Comparison of ENCODE assay signal across 21 cellular contexts in genomic region chr6:52391599-52391998, GRCh38. TPM values are rescaled to one million over a fixed set of nuclear protein-coding genes. Genes with fewer than 3 reads are reported as not detected.
A peak's percentile ranks its signal among the peaks of the same experiment; 100 is the strongest.
DNase-seq lines count a peak whose midpoint lies in the region; ATAC-seq, FAIRE-seq and TF ChIP-seq lines count a peak whose summit lies in the region.
"Had no signal": no experiment of that assay in that cellular context is flagged by ENCODE, and none has a peak within 500 bp of the region (broad histone marks: within the 10 kb centered on the region; RNA-seq: fewer than 3 reads in every experiment).

No MANE protein-coding gene starts in this region.

- BruUV-seq in GM12878 (replicated peaks; lab: Mats Ljungman, UMichigan) = no TSS peak

- TF ChIP-seq POLR2A in GM12878 (IDR thresholded peaks at IDR 0.05; ENCODE audit: low read depth, low read length) = no peak

- peak overlapping the region; percentile 60 for H3K9ac ChIP-seq in Loucy (ENCODE audit: low read depth, low read length, poor library complexity, severe bottlenecking)
- no peak overlapping the region for H3K9ac ChIP-seq in GM12878 (ENCODE audit: control insufficient read depth, insufficient read depth, low read length)

- TF ChIP-seq EP300 in GM12878 (IDR thresholded peaks at IDR 0.05; ENCODE audit: borderline replicate concordance in 1 of 2, control insufficient read depth in 1 of 2, low read depth in 2 of 2, low read length in 2 of 2) = no peak

- H3K4me1 ChIP-seq in CD4-positive, alpha-beta memory T cell (ENCODE audit: insufficient read depth, low read length) = peaks cover 90% of the 10 kb centered on the region
- peaks cover 61% of the 10 kb centered on the region for H3K4me1 ChIP-seq in Loucy (ENCODE audit: insufficient read depth, low read length, poor library complexity, severe bottlenecking)
- H3K4me1 ChIP-seq in GM12878 (ENCODE audit: control insufficient read depth, insufficient read depth, low read length) = peaks cover 67% of the 10 kb centered on the region

- peak overlapping the region in 4 of 8 donors; percentile 11 to 92 (median 36) for H3K4me3 Mint-ChIP-seq in CD4-positive, alpha-beta memory T cell
- H3K4me3 Mint-ChIP-seq: GM23338 had no signal

- TF ChIP-seq CTCF in Loucy (conservative IDR thresholded peaks at IDR 0.05; ENCODE audit: low read length) (no peak), GM12878 (IDR thresholded peaks at IDR 0.05 in 2 of 3, conservative IDR thresholded peaks at IDR 0.05 in 1 of 3; ENCODE audit: control insufficient read depth in 2 of 3, extremely low read depth in 1 of 3, insufficient read depth in 1 of 3, low read depth in 3 of 3, low read length in 3 of 3) (no peak), WERI-Rb-1 (IDR thresholded peaks at IDR 0.05; ENCODE audit: low read depth, low read length) (no peak)

- H3K4me1 Mint-ChIP-seq in CD4-positive, alpha-beta memory T cell = peaks cover 65 to 94% (median 79%) of the 10 kb centered on the region in 4 donors

- SMC1A ChIA-PET in GM12878 (lab: Charles Lee; ENCODE audit: uncharacterized antibody, unreplicated experiment) = interaction anchor here (0.9 to 9.3 kb wide), 19 partner anchors 7 to 276 kb away, joined by 3 to 156 read pairs (median 18); partner anchors contain the start of genes EFHC1, MCM3 and PAQR8

- no peak for FAIRE-seq in GM12878 (lab: Jason Lieb, UNC)
- FAIRE-seq: HTR-8/SVneo had no signal

- RAD21 ChIA-PET in GM12878 (lab: Charles Lee; ENCODE audit: unreplicated experiment) = interaction anchor here (0.8 to 7.0 kb wide), 7 partner anchors 8 to 107 kb away, joined by 3 to 112 read pairs (median 49); partner anchors contain the start of genes MCM3 and PAQR8

- TF ChIP-seq RAD21 in GM12878 (IDR thresholded peaks at IDR 0.05; ENCODE audit: insufficient read depth, low read depth, low read length) = no peak

- H3K4me2 ChIP-seq in Loucy (ENCODE audit: low read depth, low read length, poor library complexity, severe bottlenecking) = peak overlapping the region; percentile 92
- H3K4me2 ChIP-seq in GM12878 (ENCODE audit: control insufficient read depth, insufficient read depth) = 0 out of 2 replicates have a peak overlapping the region, but pooled peaks have one; percentile 17
- H3K4me2 ChIP-seq: GM23338, hepatocyte had no signal

- H3K79me2 ChIP-seq in Loucy (ENCODE audit: insufficient read depth, low read length) (no peaks in the 10 kb centered on the region), GM12878 (ENCODE audit: control insufficient read depth, insufficient read depth, low read length) (peaks cover 10% of the 10 kb centered on the region)

- no peak overlapping the region for H3K4me3 ChIP-seq in CD4-positive, alpha-beta memory T cell (ENCODE audit: low read length in 2 of 2)
- H3K4me3 ChIP-seq in Loucy (ENCODE audit: low read length, poor library complexity, severe bottlenecking) = no peak overlapping the region
- no peak overlapping the region for H3K4me3 ChIP-seq in GM12878
- no peak overlapping the region for H3K4me3 ChIP-seq in WERI-Rb-1 (ENCODE audit: low read depth, low read length)
- H3K4me3 ChIP-seq: GM23338, hepatocyte, lower lobe of right lung, PC-9, right lobe of liver, SJCRH30, tibial nerve had no signal

- H4K20me1 ChIP-seq in Loucy (ENCODE audit: insufficient read depth, low read length, poor library complexity, severe bottlenecking) (no peaks in the 10 kb centered on the region), GM12878 (ENCODE audit: control insufficient read depth, insufficient read depth) (no peaks in the 10 kb centered on the region)

- no peaks in the 10 kb centered on the region for H3K36me3 ChIP-seq in CD4-positive, alpha-beta memory T cell (ENCODE audit: insufficient read depth, low read length)
- H3K36me3 ChIP-seq in Loucy (ENCODE audit: insufficient read depth, low read length) (no peaks in the 10 kb centered on the region), GM12878 (ENCODE audit: control insufficient read depth in 2 of 2, insufficient read depth in 2 of 2, low read length in 1 of 2) (no peaks in the 10 kb centered on the region), WERI-Rb-1 (no peaks in the 10 kb centered on the region)
- H3K36me3 ChIP-seq: lower lobe of right lung, right lobe of liver, SJCRH30 had no signal

- CTCF ChIA-PET in CD4-positive, alpha-beta memory T cell (lab: Charles Lee; ENCODE audit: partially characterized antibody) = interaction anchor here (0.7 to 7.5 kb wide), 9 partner anchors 10 to 262 kb away, joined by 3 to 150 read pairs (median 15); partner anchors contain the start of genes MCM3 and PAQR8
- CTCF ChIA-PET in GM12878 (lab: Yijun Ruan, JAX) = interaction anchor here (0.7 to 7.7 kb wide), 15 partner anchors 8 to 128 kb away, joined by 3 to 85 read pairs (median 5); partner anchors contain the start of genes MCM3 and PAQR8

- intact Hi-C loops in CD4-positive, alpha-beta memory T cell (cut with micrococcal nuclease) = loop anchor here (2.0 to 10.0 kb wide), 3 partner anchors 107 to 943 kb away; partner anchors contain the start of genes GSTA4 and MCM3
- intact Hi-C loops in GM12878 (cut with micrococcal nuclease; ENCODE audit: unreplicated experiment) = loop anchor here (2.0 kb wide), 1 partner anchor 87 kb away; no protein-coding TSS in a partner anchor

- no peaks in the 10 kb centered on the region for H3K9me3 ChIP-seq in CD4-positive, alpha-beta memory T cell (ENCODE audit: control insufficient read depth in 1 of 2, low read length in 2 of 2)
- peaks cover 6% of the 10 kb centered on the region; the same call in 1 of the 2 replicates for H3K9me3 ChIP-seq in Loucy (ENCODE audit: insufficient read depth, low read depth, low read length)
- H3K9me3 ChIP-seq in GM12878 (replicated peaks; ENCODE audit: control insufficient read depth, insufficient read depth, low read length) = peaks cover 3% of the 10 kb centered on the region
- H3K9me3 ChIP-seq in WERI-Rb-1 (ENCODE audit: severe bottlenecking) = peaks cover 9% of the 10 kb centered on the region
- H3K9me3 ChIP-seq: lower lobe of right lung, right lobe of liver, SJCRH30 had no signal

- H3K9me2 ChIP-seq in Loucy (replicated peaks; ENCODE audit: low read depth, low read length) = no peaks in the 10 kb centered on the region

- peaks cover 8% of the 10 kb centered on the region for H3F3A ChIP-seq in Loucy (ENCODE audit: low read depth)

- in situ Hi-C loops in GM12878 (cut with MboI) = loop anchor here (5.0 kb wide), 2 partner anchors 89 to 229 kb away; no protein-coding TSS in a partner anchor

- H3K27ac Mint-ChIP-seq in CD4-positive, alpha-beta memory T cell = peak overlapping the region; percentile 85 to 98 (median 95)
- H3K27ac Mint-ChIP-seq: GM23338 had no signal

- WGBS in GM12878 (ENCODE audit: insufficient coverage, insufficient replicate concordance, low lambda C conversion rate, missing lambda C conversion rate) = 100% methylated on average over 1 of the region's 1 CpG

- peaks cover 6 to 9% of the 10 kb centered on the region in 2 donors for H3K36me3 Mint-ChIP-seq in CD4-positive, alpha-beta memory T cell

- no peak for DNase-seq in CD4-positive, alpha-beta memory T cell
- no peak for DNase-seq in GM12878 (ENCODE audit: low read depth, low spot score)
- peak; percentile 72 for DNase-seq in medulla oblongata (ENCODE audit: extremely low spot score)
- DNase-seq in NCI-H2171 (lab: John Stamatoyannopoulos, UW) = no peak
- no peak for DNase-seq in AG20443 (ENCODE audit: low spot score)
- DNase-seq in WERI-Rb-1 = no peak
- no peak for DNase-seq in NCI-H524 treated with DMSO at 0.1 percent for 48 hours (lab: John Stamatoyannopoulos, UW)
- DNase-seq: activated effector memory CD4-positive, alpha-beta T cell treated with anti-CD3 and anti-CD28 coated beads, Interleukin-2, amount 50 U/mL, for 16 hours; cortex of kidney; islet precursor cell; lower lobe of right lung; NCI-H774; PC-9; right lobe of liver; SJCRH30 had no signal

- POLR2A ChIA-PET in CD4-positive, alpha-beta memory T cell (lab: Charles Lee; ENCODE audit: partially characterized antibody) = interaction anchor here (0.8 to 8.7 kb wide), 9 partner anchors 7 to 106 kb away, joined by 3 to 176 read pairs (median 24); partner anchors contain the start of genes EFHC1, MCM3 and PAQR8
- POLR2A ChIA-PET in GM12878 (lab: Charles Lee) = interaction anchor here (1.0 to 7.0 kb wide), 11 partner anchors 15 to 273 kb away, joined by 3 to 74 read pairs (median 7); partner anchors contain the start of genes MCM3 and PAQR8

- no peak for ATAC-seq in GM12878
- ATAC-seq: activated CD4-positive, CD25-positive, alpha-beta regulatory T cell treated with anti-CD3 and anti-CD28 coated beads, Interleukin-2, amount 50 U/mL, for 24 hours; GM23338; lower lobe of right lung; right lobe of liver had no signal

- H3K27me3 ChIP-seq in CD4-positive, alpha-beta memory T cell (ENCODE audit: insufficient read depth, low read length) = no peaks in the 10 kb centered on the region
- H3K27me3 ChIP-seq in Loucy (ENCODE audit: insufficient read depth, low read length, poor library complexity, severe bottlenecking) (no peaks in the 10 kb centered on the region), GM12878 (replicated peaks in 1 of 2; ENCODE audit: control insufficient read depth in 2 of 2, insufficient read depth in 2 of 2, low read length in 1 of 2) (no peaks in the 10 kb centered on the region), WERI-Rb-1 (ENCODE audit: insufficient read depth, low read depth, severe bottlenecking) (no peaks in the 10 kb centered on the region)
- H3K27me3 ChIP-seq: hepatocyte, right lobe of liver, SJCRH30, tibial nerve had no signal

- peak overlapping the region; percentile 23 for H3K27ac ChIP-seq in CD4-positive, alpha-beta memory T cell (ENCODE audit: low read depth, low read length)
- H3K27ac ChIP-seq in GM12878 (ENCODE audit: control insufficient read depth, insufficient read depth) (peak overlapping the region; percentile 94), WERI-Rb-1 (no peak overlapping the region)
- H3K27ac ChIP-seq: lower lobe of right lung, PC-9, right lobe of liver, SJCRH30 had no signal

- H3K27me3 Mint-ChIP-seq in CD4-positive, alpha-beta memory T cell = no peaks in the 10 kb centered on the region

- H2AFZ ChIP-seq in Loucy (ENCODE audit: low read length) (no peak overlapping the region), GM12878 (ENCODE audit: control insufficient read depth, low read depth, low read length) (no peak overlapping the region)
- H2AFZ ChIP-seq: GM23338, hepatocyte, PC-9 had no signal

- peaks cover 0 to 4% (median 0%) of the 10 kb centered on the region in 8 donors for H3K9me3 Mint-ChIP-seq in CD4-positive, alpha-beta memory T cell

RNA-seq across cellular contexts. Expression of gene EFHC1, which starts 28.5 kb away (rescaled TPM):
- 10 to 100 TPM in 1 of 2 experiments, 1 to 10 TPM in 1; 6.4 to 10.4 TPM for total RNA-seq in CD4-positive, alpha-beta memory T cell
- 1 to 10 TPM; 1.5 to 1.8 TPM for polyA plus RNA-seq in CD4-positive, alpha-beta memory T cell
- 36.3 and 38.8 TPM in 2 replicates for total RNA-seq in GM12878 (2013; cell fraction: nucleolus; rRNA removed)
- total RNA-seq in GM12878 (2014; rRNA removed) (5.9 and 6.7 TPM in 2 replicates), GM12878 (2014; rRNA removed; fragmentation: Illumina TruSeq; extraction: Trizol) (7.7 TPM in 2 replicates), GM12878 (2021) (5.2 and 5.5 TPM in 2 replicates)
- 4.0 TPM for polyA plus RNA-seq in GM12878 (2011; ENCODE audit: low read depth)
- polyA plus RNA-seq in GM12878 (2011; rRNA removed) (14.5 and 16.8 TPM in 2 replicates), GM12878 (2014; fragmentation: Illumina TruSeq; extraction: Trizol) (8.5 and 8.6 TPM in 2 replicates), GM12878 (2014; fragmentation: Nextera tagmentation; extraction: Ambion mirVana) (1 to 10 TPM; 9.0 to 9.1 TPM), GM12878 (2014; rRNA removed) (7.1 and 8.7 TPM in 2 replicates), GM12878 (2016; fragmentation: Nextera tagmentation; extraction: Ambion mirVana) (10 to 100 TPM; 11.8 to 13.5 TPM)
- 4.1 and 5.7 TPM in 2 replicates for polyA plus RNA-seq in GM12878 (2011; cell fraction: cytosol; rRNA removed)
- 56.8 and 68.9 TPM in 2 replicates for polyA plus RNA-seq in GM12878 (2011; cell fraction: nucleus; rRNA removed)
- 8.8 and 12.1 TPM in 2 replicates for polyA plus RNA-seq in GM12878 (2012)
- 5.9 and 8.0 TPM in 2 replicates for polyA minus RNA-seq in GM12878 (2011; rRNA and poly(A)+ RNA removed)
- 1.2 and 1.9 TPM in 2 replicates for polyA minus RNA-seq in GM12878 (2011; cell fraction: cytosol; rRNA and poly(A)+ RNA removed)
- 13.3 and 16.4 TPM in 2 replicates for polyA minus RNA-seq in GM12878 (2011; cell fraction: nucleus; rRNA and poly(A)+ RNA removed)

RNA-seq across cellular contexts. Expression of gene PAQR8, which starts 29.6 kb away (rescaled TPM):
- total RNA-seq in CD4-positive, alpha-beta memory T cell = 10 to 100 TPM; 36.4 to 40.9 TPM
- polyA plus RNA-seq in CD4-positive, alpha-beta memory T cell = 10 to 100 TPM; 14.5 to 30.3 TPM
- 33.5 and 35.7 TPM in 2 replicates for total RNA-seq in GM12878 (2013; cell fraction: nucleolus; rRNA removed)
- 13.5 and 16.2 TPM in 2 replicates for total RNA-seq in GM12878 (2014; rRNA removed)
- total RNA-seq in GM12878 (2014; rRNA removed; fragmentation: Illumina TruSeq; extraction: Trizol) = 11.8 and 12.9 TPM in 2 replicates
- 20.0 and 22.8 TPM in 2 replicates for total RNA-seq in GM12878 (2021)
- 2.6 TPM for polyA plus RNA-seq in GM12878 (2011; ENCODE audit: low read depth)
- polyA plus RNA-seq in GM12878 (2011; rRNA removed) = 21.7 and 22.4 TPM in 2 replicates
- 19.5 and 20.7 TPM in 2 replicates for polyA plus RNA-seq in GM12878 (2011; cell fraction: cytosol; rRNA removed)
- 12.5 and 13.5 TPM in 2 replicates for polyA plus RNA-seq in GM12878 (2011; cell fraction: nucleus; rRNA removed)
- 3.7 and 8.8 TPM in 2 replicates for polyA plus RNA-seq in GM12878 (2012)
- 14.5 and 16.2 TPM in 2 replicates for polyA plus RNA-seq in GM12878 (2014; fragmentation: Illumina TruSeq; extraction: Trizol)
- 1 to 10 TPM; 3.9 to 4.7 TPM for polyA plus RNA-seq in GM12878 (2014; fragmentation: Nextera tagmentation; extraction: Ambion mirVana)
- polyA plus RNA-seq in GM12878 (2014; rRNA removed) = 11.6 and 14.6 TPM in 2 replicates
- 10 to 100 TPM; 19.6 to 20.2 TPM for polyA plus RNA-seq in GM12878 (2016; fragmentation: Nextera tagmentation; extraction: Ambion mirVana)
- 29.6 and 30.2 TPM in 2 replicates for polyA minus RNA-seq in GM12878 (2011; rRNA and poly(A)+ RNA removed)
- 8.7 and 11.2 TPM in 2 replicates for polyA minus RNA-seq in GM12878 (2011; cell fraction: cytosol; rRNA and poly(A)+ RNA removed)
- 8.7 and 13.9 TPM in 2 replicates for polyA minus RNA-seq in GM12878 (2011; cell fraction: nucleus; rRNA and poly(A)+ RNA removed)
